17 cellular contexts compared by ENCODE assay signal in the genomic region with DNA sequence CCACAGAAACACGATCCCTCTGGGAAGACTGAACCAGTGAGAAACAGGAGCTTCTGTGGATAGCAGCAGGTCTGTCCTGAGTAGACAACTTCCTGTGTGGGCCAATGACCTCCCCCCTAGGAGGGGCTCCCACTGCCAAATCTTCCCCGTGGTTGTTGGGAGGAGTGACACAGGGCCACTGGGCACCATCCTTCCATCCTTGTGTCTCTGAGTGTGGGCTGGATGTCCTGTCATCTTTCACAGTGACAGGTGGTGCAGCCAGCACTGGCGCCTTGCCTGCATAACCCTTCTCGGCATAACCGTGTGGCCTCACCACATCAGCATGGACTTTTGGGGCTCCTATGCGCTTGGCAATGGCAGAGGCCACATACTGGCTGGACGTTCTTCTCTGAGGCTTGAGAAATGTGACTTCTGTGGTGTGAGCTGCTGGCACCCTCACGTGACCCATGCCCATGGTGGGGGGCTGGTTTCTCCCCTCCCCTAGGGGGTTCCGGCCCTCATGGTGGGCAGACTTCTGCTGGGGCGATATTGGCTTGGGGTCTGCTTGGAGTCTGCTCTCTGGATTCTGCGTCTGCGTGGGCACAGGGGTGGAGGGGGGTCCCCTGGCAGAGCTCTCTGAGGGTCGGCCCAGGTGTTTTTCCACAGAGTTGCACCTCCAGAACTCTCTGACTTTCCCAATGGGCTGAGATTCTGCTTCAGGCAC.
DNase-seq lines count a peak whose midpoint lies in the region; ATAC-seq and TF ChIP-seq lines count a peak whose summit lies in the region.
"Had no signal": no experiment of that assay in that cellular context is flagged by ENCODE, and none has a peak within 500 bp of the region (broad histone marks: within the 10 kb centered on the region; RNA-seq: fewer than 3 reads in every experiment).

No MANE protein-coding gene starts in this region.

- no peaks in the 10 kb centered on the region for H3K79me1 ChIP-seq in trophoblast cell (ENCODE audit: low read length)
- no peaks in the 10 kb centered on the region for H3K79me1 ChIP-seq in H9 (ENCODE audit: insufficient read depth, low read depth, low read length, poor library complexity, severe bottlenecking)

- H3K36me3 Mint-ChIP-seq in H9 (ENCODE audit: insufficient read depth in 1 of 3, low read depth in 3 of 3), result peaks cover 2 to 56% (median 52%) of the 10 kb centered on the region in 3 experiments; a peak in 6 of 7 replicates

- peak overlapping the region; percentile 16 for H3K4me3 ChIP-seq in trophoblast cell (ENCODE audit: low read depth, low read length)
- H3K4me3 ChIP-seq: Peyer's patch had no signal

- H3K9ac ChIP-seq in trophoblast cell (ENCODE audit: low read length) (no peak overlapping the region), H9 (ENCODE audit: extremely low read depth, insufficient read length, low read length) (no peak overlapping the region)

- H3K4me1 ChIP-seq in trophoblast cell (ENCODE audit: control insufficient read depth in 1 of 2, insufficient read depth in 2 of 2, low read length in 2 of 2), result peaks cover 0 to 4% of the 10 kb centered on the region in 2 experiments
- H3K4me1 ChIP-seq in H9 (ENCODE audit: insufficient read depth, low read length), result no peaks in the 10 kb centered on the region
- H3K4me1 ChIP-seq: Peyer's patch had no signal

- H2AK5ac ChIP-seq in trophoblast cell (ENCODE audit: low read length) (no peak overlapping the region), H9 (ENCODE audit: insufficient read length, low read length) (no peak overlapping the region)

- H4K91ac ChIP-seq in trophoblast cell (ENCODE audit: low read depth, low read length) (no peak overlapping the region), H9 (ENCODE audit: insufficient read length, low read depth, low read length) (no peak overlapping the region)

- H4K20me1 ChIP-seq in H9 (ENCODE audit: control insufficient read depth, insufficient read depth, insufficient read length), result peaks cover 2% of the 10 kb centered on the region

- H3K23ac ChIP-seq in trophoblast cell (ENCODE audit: low read length) (no peak overlapping the region), H9 (ENCODE audit: insufficient read length, low read depth, low read length) (no peak overlapping the region)

- H3K9me3 ChIP-seq in trophoblast cell (ENCODE audit: insufficient read depth, low read depth, low read length), result peaks cover 2% of the 10 kb centered on the region
- no peaks in the 10 kb centered on the region for H3K9me3 ChIP-seq in H9 (ENCODE audit: control insufficient read depth, low read depth, low read length)
- H3K9me3 ChIP-seq: Peyer's patch had no signal

- H2BK15ac ChIP-seq in H9 (ENCODE audit: low read depth, low read length), result no peak overlapping the region

- H3K14ac ChIP-seq in trophoblast cell (ENCODE audit: low read length), result no peak overlapping the region
- H3K14ac ChIP-seq in H9 (ENCODE audit: insufficient read depth, low read length), result no peak overlapping the region

- no peaks in the 10 kb centered on the region for H3K27me3 Mint-ChIP-seq in stimulated activated naive CD8-positive, alpha-beta T cell treated with anti-CD3 and anti-CD28 coated beads, Interleukin-15, amount 100 ng/mL, for 72 hours
- H3K27me3 Mint-ChIP-seq in H9 (ENCODE audit: low read depth), result no peaks in the 10 kb centered on the region
- H3K27me3 Mint-ChIP-seq: CD4-positive, alpha-beta T cell had no signal

- no peak overlapping the region for H2BK12ac ChIP-seq in trophoblast cell (ENCODE audit: low read length)
- H2BK12ac ChIP-seq in H9 (ENCODE audit: insufficient read length, low read depth, low read length), result no peak overlapping the region

- no peak overlapping the region for H3K4me3 Mint-ChIP-seq in stimulated activated naive CD8-positive, alpha-beta T cell treated with anti-CD3 and anti-CD28 coated beads, Interleukin-15, amount 100 ng/mL, for 72 hours
- no peak overlapping the region for H3K4me3 Mint-ChIP-seq in H9
- H3K4me3 Mint-ChIP-seq: CD4-positive, alpha-beta T cell had no signal

- no peaks in the 10 kb centered on the region for H3K23me2 ChIP-seq in H9 (ENCODE audit: insufficient read length, low read depth, low read length, poor library complexity, severe bottlenecking)

- H3K36me3 ChIP-seq in trophoblast cell (ENCODE audit: control insufficient read depth in 1 of 2, insufficient read depth in 2 of 2, low read length in 2 of 2), result peaks cover 0 to 8% of the 10 kb centered on the region in 2 experiments

- WGBS in trophoblast cell (ENCODE audit: extremely low coverage, insufficient coverage, insufficient read length), result no CpG with 5 or more reads among the region's 13 CpGs
- WGBS in H9 (ENCODE audit: extremely low coverage, insufficient read length, low lambda C conversion rate), result no CpG with 5 or more reads among the region's 13 CpGs

- no peak overlapping the region for H4K5ac ChIP-seq in H9 (ENCODE audit: insufficient read length, low read depth, low read length)

- TF ChIP-seq CTCF in H9 (conservative IDR thresholded peaks at IDR 0.05), result no peak

- H4K12ac ChIP-seq in trophoblast cell (ENCODE audit: low read depth, low read length), result no peak overlapping the region

- H2BK120ac ChIP-seq in trophoblast cell (ENCODE audit: insufficient read depth, low read length, poor library complexity) (no peak overlapping the region), H9 (ENCODE audit: low read depth, low read length, poor library complexity, severe bottlenecking) (no peak overlapping the region)

- peak; percentile 24 for ATAC-seq in stimulated activated naive CD8-positive, alpha-beta T cell treated with anti-CD3 and anti-CD28 coated beads, Interleukin-15, amount 100 ng/mL, for 72 hours
- no peak for ATAC-seq in stimulated activated naive CD8-positive, alpha-beta T cell treated with anti-CD3 and anti-CD28 coated beads, Interleukin-15, Interleukin-2, amounts not matched to agents 100 U/mL and 50 U/mL, for 24 hours

- no peak overlapping the region for H4K8ac ChIP-seq in trophoblast cell (ENCODE audit: low read depth, low read length)
- H4K8ac ChIP-seq in H9 (replicated peaks; ENCODE audit: insufficient read length, low read depth, low read length), result no peak overlapping the region

- H3K4me1 Mint-ChIP-seq in stimulated activated naive CD8-positive, alpha-beta T cell treated with anti-CD3 and anti-CD28 coated beads, Interleukin-15, amount 100 ng/mL, for 72 hours, result no peaks in the 10 kb centered on the region
- peaks cover 3 to 4% of the 10 kb centered on the region in 2 experiments; a peak in 3 of 4 replicates for H3K4me1 Mint-ChIP-seq in H9

- no peak overlapping the region for H2BK20ac ChIP-seq in H9 (ENCODE audit: low read depth, low read length, poor library complexity, severe bottlenecking)

- H3K27ac ChIP-seq in trophoblast cell (ENCODE audit: low read depth, low read length) (no peak overlapping the region), H9 (ENCODE audit: insufficient read length, low read depth, low read length) (no peak overlapping the region)
- H3K27ac ChIP-seq: Peyer's patch had no signal

- no peak overlapping the region for H3K4me2 ChIP-seq in trophoblast cell (ENCODE audit: low read length)
- no peak overlapping the region for H3K4me2 ChIP-seq in H9 (ENCODE audit: insufficient read depth, insufficient read length, low read length)

- no peaks in the 10 kb centered on the region for H3K9me3 Mint-ChIP-seq in stimulated activated naive CD8-positive, alpha-beta T cell treated with anti-CD3 and anti-CD28 coated beads, Interleukin-15, amount 100 ng/mL, for 72 hours
- no peaks in the 10 kb centered on the region for H3K9me3 Mint-ChIP-seq in H9
- H3K9me3 Mint-ChIP-seq: CD4-positive, alpha-beta T cell had no signal

- H3K56ac ChIP-seq in H9 (ENCODE audit: insufficient read length, low read depth, low read length), result no peak overlapping the region

- no peak overlapping the region for H3K4ac ChIP-seq in trophoblast cell (ENCODE audit: low read depth, low read length)
- no peak overlapping the region for H3K4ac ChIP-seq in H9 (ENCODE audit: low read depth, low read length)

- H3K27ac Mint-ChIP-seq in stimulated activated naive CD8-positive, alpha-beta T cell treated with anti-CD3 and anti-CD28 coated beads, Interleukin-15, amount 100 ng/mL, for 72 hours, result no peak overlapping the region
- H3K27ac Mint-ChIP-seq in H9, result no peak overlapping the region
- H3K27ac Mint-ChIP-seq: CD4-positive, alpha-beta T cell had no signal

- H3K27me3 ChIP-seq in trophoblast cell (ENCODE audit: insufficient read depth, low read length), result no peaks in the 10 kb centered on the region
- no peaks in the 10 kb centered on the region for H3K27me3 ChIP-seq in H9 (ENCODE audit: insufficient read depth, low read length)
- H3K27me3 ChIP-seq: Peyer's patch had no signal

- H2AFZ ChIP-seq in trophoblast cell (ENCODE audit: insufficient read depth, low read length, poor library complexity), result no peak overlapping the region
- no peak overlapping the region for H2AFZ ChIP-seq in H9 (ENCODE audit: low read length)

- H3K18ac ChIP-seq in trophoblast cell (ENCODE audit: low read length) (no peak overlapping the region), H9 (ENCODE audit: insufficient read length, low read depth, low read length) (no peak overlapping the region)

- H3K79me2 ChIP-seq in trophoblast cell (ENCODE audit: control insufficient read depth, insufficient read depth, low read length, poor library complexity) (no peaks in the 10 kb centered on the region), H9 (ENCODE audit: insufficient read depth, low read length) (no peaks in the 10 kb centered on the region)

- H2BK5ac ChIP-seq in trophoblast cell (ENCODE audit: low read depth, low read length, poor library complexity) (no peak overlapping the region), H9 (ENCODE audit: insufficient read length, low read length) (no peak overlapping the region)

- H3T11ph ChIP-seq in H9 (ENCODE audit: low read length), result no peak overlapping the region

- DNase-seq in stimulated activated naive CD8-positive, alpha-beta T cell treated with anti-CD3 and anti-CD28 coated beads, Interleukin-15, amount 100 ng/mL, for 72 hours, result no peak
- no peak for DNase-seq in stimulated activated naive CD8-positive, alpha-beta T cell treated with anti-CD3 and anti-CD28 coated beads, Interleukin-15, Interleukin-2, amounts not matched to agents 100 U/mL and 50 U/mL, for 24 hours
- DNase-seq in ecto neural progenitor cell (ENCODE audit: low spot score) (peak; percentile 39), trophoblast cell (no peak), H9 (no peak), NCI-H2196 (lab: John Stamatoyannopoulos, UW; ENCODE audit: unreplicated experiment) (no peak)
- DNase-seq in activated naive CD4-positive, alpha-beta T cell (lab: John Stamatoyannopoulos, UW), result no peak
- DNase-seq: ACHN; CD4-positive, alpha-beta T cell; DMS79; GDM1; KBM-7; NCI-H1930; NCI-H2171; NCI-H82; Peyer's patch; SIG-M5 had no signal
